ENCODE assay signal across 9 cellular contexts in the genomic region with DNA sequence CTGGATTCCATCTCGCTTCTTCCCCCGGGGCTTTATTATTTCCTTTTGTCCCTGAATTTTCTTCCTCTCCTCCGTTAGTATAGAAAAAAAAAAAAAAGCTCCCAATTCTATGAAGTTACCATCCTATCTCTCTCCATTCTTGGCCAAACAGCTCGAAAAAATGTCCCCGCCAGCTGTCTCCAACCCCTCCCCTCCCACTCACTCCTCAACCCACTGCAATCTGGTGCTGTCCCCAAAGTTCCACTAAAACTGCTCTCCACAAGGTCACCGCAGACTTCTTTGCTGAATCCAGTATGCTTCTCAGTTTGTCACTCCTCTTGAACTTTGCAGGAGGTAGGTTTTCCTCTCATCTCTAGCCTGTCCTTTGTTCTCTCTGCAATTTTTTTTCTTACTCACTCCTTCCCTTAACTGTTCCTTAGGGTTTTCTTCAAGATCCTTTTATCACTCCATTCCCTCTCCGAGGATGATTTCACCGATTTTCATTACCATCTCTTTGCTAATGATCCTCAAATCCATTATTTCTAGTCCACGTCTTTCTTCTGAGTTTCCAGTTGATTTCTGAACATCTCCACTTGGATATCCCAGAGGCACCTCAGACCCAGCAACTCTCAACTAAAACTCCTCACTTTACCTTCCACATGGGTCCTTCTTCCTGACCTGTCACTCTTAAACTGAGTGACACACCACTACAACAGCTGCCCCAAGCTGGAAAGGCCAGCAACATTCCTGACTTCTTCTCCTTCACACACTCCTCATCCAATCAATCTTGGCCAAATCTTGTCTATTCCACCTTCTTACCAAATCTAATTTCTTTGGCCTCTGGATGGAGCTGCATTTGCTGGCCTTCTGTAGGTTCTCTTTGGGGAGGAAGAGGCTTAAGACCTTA. TPM values are rescaled to one million over a fixed set of nuclear protein-coding genes. Genes with fewer than 3 reads are reported as not detected.
DNase-seq lines count a peak whose midpoint lies in the region; ATAC-seq, FAIRE-seq and TF ChIP-seq lines count a peak whose summit lies in the region.
"Had no signal": no experiment of that assay in that cellular context is flagged by ENCODE, and none has a peak within 500 bp of the region (broad histone marks: within the 10 kb centered on the region; RNA-seq: fewer than 3 reads in every experiment).

No MANE protein-coding gene starts in this region.

- ATAC-seq in CD4-positive, alpha-beta T cell (ENCODE audit: poor library complexity), result no peak
- ATAC-seq in HG02798 (IDR thresholded peaks at IDR 0.05; ENCODE audit: poor library complexity, unreplicated experiment), result no peak
- no peak for ATAC-seq in GM21825 (IDR thresholded peaks at IDR 0.05; ENCODE audit: unreplicated experiment)
- no peak for ATAC-seq in heart left ventricle

- peaks cover 39% of the 10 kb centered on the region for H3K4me1 Mint-ChIP-seq in CD4-positive, alpha-beta T cell (ENCODE audit: low read depth)
- H3K4me1 Mint-ChIP-seq in nephron, result peaks cover 28% of the 10 kb centered on the region

- POLR2A ChIA-PET in CD4-positive, alpha-beta T cell (lab: Charles Lee), result interaction anchor here (0.9 to 2.3 kb wide), 11 partner anchors 10 to 159 kb away, joined by 3 to 21 read pairs (median 8); a partner anchor contains a TSS
- POLR2A ChIA-PET in HEK293T (lab: Yijun Ruan, JAX), result interaction anchor here (0.7 to 3.4 kb wide), 14 partner anchors 8 to 202 kb away, joined by 3 to 15 read pairs (median 4); a partner anchor contains a TSS

- no peak for TF ChIP-seq POLR2A in heart left ventricle (IDR thresholded peaks at IDR 0.05)

- H3K27me3 Mint-ChIP-seq in CD4-positive, alpha-beta T cell, result no peaks in the 10 kb centered on the region
- H3K27me3 Mint-ChIP-seq in nephron (ENCODE audit: low read depth), result no peaks in the 10 kb centered on the region

- DNase-seq in CD4-positive, alpha-beta T cell, result no peak
- DNase-seq in HEK293T (ENCODE audit: extremely low spot score) (no peak), urothelium cell line (ENCODE audit: low spot score) (no peak), heart left ventricle (no peak)

- H3K9me3 ChIP-seq in CD4-positive, alpha-beta T cell (ENCODE audit: control insufficient read depth, low read length), result no peaks in the 10 kb centered on the region
- no peaks in the 10 kb centered on the region for H3K9me3 ChIP-seq in heart left ventricle

- H3K36me3 ChIP-seq in heart left ventricle, result peaks cover 0 to 17% (median 15%) of the 10 kb centered on the region in 9 donors

- TF ChIP-seq CTCF in CD4-positive, alpha-beta T cell (IDR thresholded peaks at IDR 0.05), result no peak
- no peak for TF ChIP-seq CTCF in nephron (IDR thresholded peaks at IDR 0.05; ENCODE audit: unreplicated experiment in 3 of 3)
- TF ChIP-seq CTCF in heart left ventricle (IDR thresholded peaks at IDR 0.05), result no peak

- peak overlapping the region; percentile 87 for H3K27ac Mint-ChIP-seq in CD4-positive, alpha-beta T cell
- H3K27ac Mint-ChIP-seq in nephron, result peak overlapping the region; percentile 88 to 96 (median 94)

- peak overlapping the region; percentile 92 for H3K4me3 Mint-ChIP-seq in CD4-positive, alpha-beta T cell
- peak overlapping the region; percentile 71 to 80 (median 76) for H3K4me3 Mint-ChIP-seq in nephron

- H3K27me3 ChIP-seq in CD4-positive, alpha-beta T cell (ENCODE audit: control insufficient read depth, insufficient read depth, low read length), result no peaks in the 10 kb centered on the region
- H3K27me3 ChIP-seq in heart left ventricle, result no peaks in the 10 kb centered on the region

- intact Hi-C loops in CD4-positive, alpha-beta T cell (cut with DNase I, micrococcal nuclease), result loop anchor here (1.0 to 5.0 kb wide), 8 partner anchors 21 to 437 kb away; a partner anchor contains a TSS
- intact Hi-C loops in heart left ventricle (cut with DNase I), result loop anchor here in 3 of 10 donors (2.0 to 10.0 kb wide), 5 partner anchors 21 to 199 kb away; a partner anchor contains a TSS

- no peak for FAIRE-seq in urothelium cell line (lab: Jason Lieb, UNC)
- FAIRE-seq: D721Med had no signal

- no peak overlapping the region for H3K4me3 ChIP-seq in heart left ventricle

- no peaks in the 10 kb centered on the region for H3K9me3 Mint-ChIP-seq in CD4-positive, alpha-beta T cell
- no peaks in the 10 kb centered on the region for H3K9me3 Mint-ChIP-seq in nephron

- 85 to 89% (median 86%) methylated on average over 9 of the region's 9 CpGs for WGBS in heart left ventricle, 4 donors

- peaks cover 33% of the 10 kb centered on the region for H3K36me3 Mint-ChIP-seq in CD4-positive, alpha-beta T cell (ENCODE audit: low read depth)
- peaks cover 8% of the 10 kb centered on the region for H3K36me3 Mint-ChIP-seq in nephron (ENCODE audit: low read depth)

- H3K4me1 ChIP-seq in heart left ventricle, result peaks cover 0 to 36% (median 23%) of the 10 kb centered on the region in 12 donors

- CTCF ChIA-PET in CD4-positive, alpha-beta T cell (lab: Charles Lee), result interaction anchor here (1.8 to 1.9 kb wide), 4 partner anchors 13 to 87 kb away, joined by 4 to 9 read pairs (median 7); a partner anchor contains a TSS
- CTCF ChIA-PET in HEK293T (lab: Yijun Ruan, JAX), result interaction anchor here (0.5 to 0.8 kb wide), 4 partner anchors 8 to 204 kb away, joined by 3 to 5 read pairs (median 4); no protein-coding TSS in a partner anchor

- H3K27ac ChIP-seq in CD4-positive, alpha-beta T cell (ENCODE audit: low read depth, low read length), result no peak overlapping the region
- peak overlapping the region; percentile 100 for H3K27ac ChIP-seq in angular gyrus (ENCODE audit: low read depth, low read length)
- H3K27ac ChIP-seq in heart left ventricle, result peak overlapping the region in 4 of 12 donors; percentile 96 to 100 (median 99)

TF ChIP-seq in HEK293T, 16 proteins besides CTCF, POLR2A, EP300 and RAD21:
- no peak for TF ChIP-seq L3MBTL2 (conservative IDR thresholded peaks at IDR 0.05)
- TF ChIP-seq, protein P1, sequence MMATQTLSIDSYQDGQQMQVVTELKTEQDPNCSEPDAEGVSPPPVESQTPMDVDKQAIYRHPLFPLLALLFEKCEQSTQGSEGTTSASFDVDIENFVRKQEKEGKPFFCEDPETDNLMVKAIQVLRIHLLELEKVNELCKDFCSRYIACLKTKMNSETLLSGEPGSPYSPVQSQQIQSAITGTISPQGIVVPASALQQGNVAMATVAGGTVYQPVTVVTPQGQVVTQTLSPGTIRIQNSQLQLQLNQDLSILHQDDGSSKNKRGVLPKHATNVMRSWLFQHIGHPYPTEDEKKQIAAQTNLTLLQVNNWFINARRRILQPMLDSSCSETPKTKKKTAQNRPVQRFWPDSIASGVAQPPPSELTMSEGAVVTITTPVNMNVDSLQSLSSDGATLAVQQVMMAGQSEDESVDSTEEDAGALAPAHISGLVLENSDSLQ (IDR thresholded peaks at IDR 0.05), result peak; percentile 61

RNA-seq across cellular contexts. Expression of a gene that starts 1.5 kb away (rescaled TPM):
- 100 to 1,000 TPM; 207 to 228 TPM for total RNA-seq in CD4-positive, alpha-beta T cell
- 100 to 1,000 TPM in 7 of 9 donors, 10 to 100 TPM in 2; 50.1 to 277 (median 207) TPM for total RNA-seq in heart left ventricle
- 10 to 100 TPM; 47.1 to 78.7 TPM for polyA plus RNA-seq in heart left ventricle

RNA-seq across cellular contexts. Expression of a gene that starts 21.2 kb away (rescaled TPM):
- 10 to 100 TPM; 84.7 to 89.2 TPM for total RNA-seq in CD4-positive, alpha-beta T cell
- 10 to 100 TPM in 8 of 9 donors, 1 to 10 TPM in 1; 9.4 to 40.9 (median 21.5) TPM for total RNA-seq in heart left ventricle
- 10 to 100 TPM; 14.3 to 27.6 TPM for polyA plus RNA-seq in heart left ventricle

RNA-seq across cellular contexts. Expression of a gene that starts 29.9 kb away (rescaled TPM):
- total RNA-seq in CD4-positive, alpha-beta T cell, result 10 to 100 TPM; 21.3 to 25.5 TPM
- 10 to 100 TPM; 10.4 to 60.8 (median 16.0) TPM for total RNA-seq in heart left ventricle
- polyA plus RNA-seq in heart left ventricle, result 10 to 100 TPM; 41.8 to 68.0 TPM

RNA-seq across cellular contexts. Expression of a gene that starts 52.7 kb away (rescaled TPM):
- 10 to 100 TPM; 14.1 to 16.1 TPM for total RNA-seq in CD4-positive, alpha-beta T cell
- total RNA-seq in heart left ventricle, result 10 to 100 TPM; 15.9 to 56.0 (median 22.8) TPM
- 10 to 100 TPM; 29.0 to 45.7 TPM for polyA plus RNA-seq in heart left ventricle
